ENCODE assay signal across 8 cellular contexts in genomic region chr12:92142251-92142896, GRCh38. TPM values are rescaled to one million over a fixed set of nuclear protein-coding genes. Genes with fewer than 3 reads are reported as not detected.
DNase-seq lines count a peak whose midpoint lies in the region; ATAC-seq, FAIRE-seq and TF ChIP-seq lines count a peak whose summit lies in the region.

No MANE protein-coding gene starts in this region.

- H3K9ac ChIP-seq in K562 (ENCODE audit: insufficient read depth in 1 of 2, low read depth in 2 of 2, low read length in 2 of 2) = peak overlapping the region in 1 of 2 experiments; percentile 82; a peak in 2 of 4 replicates

- TF ChIP-seq CTCF in K562 (IDR thresholded peaks at IDR 0.05 in 2 of 3, conservative IDR thresholded peaks at IDR 0.05 in 1 of 3; ENCODE audit: insufficient read depth in 2 of 3, low read depth in 1 of 3, low read length in 3 of 3) = no peak

- H3K4me1 ChIP-seq in K562 (replicated peaks in 1 of 2; ENCODE audit: control insufficient read depth in 2 of 2, insufficient read depth in 2 of 2, low read length in 2 of 2) (peaks cover 14 to 16% of the 10 kb centered on the region in 2 experiments; a peak in 4 of 5 replicates), mononuclear cell (ENCODE audit: insufficient read depth, low read length) (peaks cover 24% of the 10 kb centered on the region)

- no TSS peak for BruUV-seq in K562 (replicated peaks; lab: Mats Ljungman, UMichigan)

- DNase-seq in stimulated activated naive CD8-positive, alpha-beta T cell treated with anti-CD3 and anti-CD28 coated beads, Interleukin-15, Interleukin-2, amounts not matched to agents 100 U/mL and 50 U/mL, for 24 hours = no peak
- DNase-seq in K562 (ENCODE audit: extremely low read depth in 1 of 4, low spot score in 3 of 4) (no peak), T-helper 9 cell (no peak), NCI-H2029 treated with DMSO at 0.1 percent for 48 hours (lab: John Stamatoyannopoulos, UW) (no peak), NCI-H526 (lab: John Stamatoyannopoulos, UW) (no peak), NCI-H1694 treated with DMSO at 0.1 percent for 48 hours (lab: John Stamatoyannopoulos, UW) (no peak)

- H3K9me3 ChIP-seq in K562 (replicated peaks; ENCODE audit: control insufficient read depth, insufficient read depth, low read depth, low read length) (no peaks in the 10 kb centered on the region), mononuclear cell (ENCODE audit: low read depth, low read length) (no peaks in the 10 kb centered on the region)

- peaks cover 41% of the 10 kb centered on the region for H4K20me1 ChIP-seq in K562 (replicated peaks; ENCODE audit: control insufficient read depth, insufficient read depth, low read length)

- ATAC-seq in stimulated activated naive CD8-positive, alpha-beta T cell treated with anti-CD3 and anti-CD28 coated beads, Interleukin-15, Interleukin-2, amounts not matched to agents 100 U/mL and 50 U/mL, for 24 hours = no peak
- no peak for ATAC-seq in K562

- no peak for TF ChIP-seq EP300 in K562 (IDR thresholded peaks at IDR 0.05; ENCODE audit: low read length)

- no peaks in the 10 kb centered on the region for H3K27me3 Mint-ChIP-seq in stimulated activated naive CD8-positive, alpha-beta T cell treated with anti-CD3 and anti-CD28 coated beads, Interleukin-15, Interleukin-2, amounts not matched to agents 100 ng/mL and 50 ng/mL, for 24 hours

- 34% methylated on average over 5 of the region's 5 CpGs for WGBS in K562 (ENCODE audit: insufficient coverage, low coverage, missing lambda C conversion rate)

- H3K36me3 Mint-ChIP-seq in stimulated activated naive CD8-positive, alpha-beta T cell treated with anti-CD3 and anti-CD28 coated beads, Interleukin-15, Interleukin-2, amounts not matched to agents 100 ng/mL and 50 ng/mL, for 24 hours (ENCODE audit: low read depth) = peaks cover 70% of the 10 kb centered on the region

- in situ Hi-C loops in K562 (cut with MboI) = no loop called here

- peak overlapping the region; percentile 93 for H3K27ac Mint-ChIP-seq in stimulated activated naive CD8-positive, alpha-beta T cell treated with anti-CD3 and anti-CD28 coated beads, Interleukin-15, Interleukin-2, amounts not matched to agents 100 ng/mL and 50 ng/mL, for 24 hours

- FAIRE-seq in K562 (lab: Jason Lieb, UNC) = no peak

- H3K27me3 ChIP-seq in K562 (ENCODE audit: control insufficient read depth in 2 of 2, insufficient read depth in 2 of 2, low read length in 2 of 2) = no peaks in the 10 kb centered on the region
- no peaks in the 10 kb centered on the region for H3K27me3 ChIP-seq in mononuclear cell (ENCODE audit: insufficient read depth, low read length)

- CTCF ChIA-PET in K562 (lab: Yijun Ruan, JAX; ENCODE audit: low intra/inter-chr PET ratio) = interaction anchor here (1.3 kb wide), 1 partner anchor 428 kb away, joined by 4 read pairs; no protein-coding TSS in a partner anchor

- H3K27ac ChIP-seq in K562 (ENCODE audit: extremely low read depth, low read depth, low read length) = no peak overlapping the region

- TF ChIP-seq RAD21 in K562 (CRISPR knock-in tag; conservative IDR thresholded peaks at IDR 0.05 in 1 of 2, IDR thresholded peaks at IDR 0.05 in 1 of 2) = no peak

- H3K4me1 Mint-ChIP-seq in stimulated activated naive CD8-positive, alpha-beta T cell treated with anti-CD3 and anti-CD28 coated beads, Interleukin-15, Interleukin-2, amounts not matched to agents 100 ng/mL and 50 ng/mL, for 24 hours (ENCODE audit: low read depth) = peaks cover 34% of the 10 kb centered on the region

- H2AFZ ChIP-seq in K562 (ENCODE audit: low read depth, low read length) = no peak overlapping the region

- H3K4me3 ChIP-seq in K562 (peak overlapping the region; percentile 88), mononuclear cell (ENCODE audit: low read length) (peak overlapping the region; percentile 96)

- POLR2A ChIA-PET in K562 (lab: Yijun Ruan, JAX) = interaction anchor here (3.8 kb wide), 1 partner anchor 19 kb away, joined by 32 read pairs; no protein-coding TSS in a partner anchor

- peak overlapping the region; percentile 70 for H3K4me2 ChIP-seq in K562 (ENCODE audit: insufficient read depth, low read length)

- peak overlapping the region; percentile 100 for H3K4me3 Mint-ChIP-seq in stimulated activated naive CD8-positive, alpha-beta T cell treated with anti-CD3 and anti-CD28 coated beads, Interleukin-15, Interleukin-2, amounts not matched to agents 100 ng/mL and 50 ng/mL, for 24 hours

- peaks cover 96% of the 10 kb centered on the region for H3K79me2 ChIP-seq in K562 (ENCODE audit: control insufficient read depth, insufficient read depth, low read length)

- H3K9me3 Mint-ChIP-seq in stimulated activated naive CD8-positive, alpha-beta T cell treated with anti-CD3 and anti-CD28 coated beads, Interleukin-15, Interleukin-2, amounts not matched to agents 100 ng/mL and 50 ng/mL, for 24 hours = no peaks in the 10 kb centered on the region

- no peaks in the 10 kb centered on the region for H3K9me1 ChIP-seq in K562 (ENCODE audit: control insufficient read depth, insufficient read depth, low read length)

- intact Hi-C loops in K562 (cut with micrococcal nuclease) = loop anchor here (5.0 to 10.0 kb wide), 3 partner anchors 65 to 330 kb away; no protein-coding TSS in a partner anchor

- TF ChIP-seq POLR2A in K562 (conservative IDR thresholded peaks at IDR 0.05) = no peak

- H3K36me3 ChIP-seq in K562 (ENCODE audit: control insufficient read depth, insufficient read depth, low read length) = peaks cover 44% of the 10 kb centered on the region

TF ChIP-seq in K562, 482 proteins besides CTCF, POLR2A, EP300 and RAD21 (continues in another document):
- TF ChIP-seq OTX1 (CRISPR knock-in tag; IDR thresholded peaks at IDR 0.05) (no peak), SLC30A9 (CRISPR knock-in tag; IDR thresholded peaks at IDR 0.05) (no peak), ZNF551 (CRISPR knock-in tag; IDR thresholded peaks at IDR 0.05) (no peak), ZNF57 (CRISPR knock-in tag; IDR thresholded peaks at IDR 0.05) (no peak), MCM5 (IDR thresholded peaks at IDR 0.05; ENCODE audit: low read depth) (no peak), SIX5 (IDR thresholded peaks at IDR 0.05; ENCODE audit: borderline replicate concordance in 1 of 2, insufficient read depth in 1 of 2, low read depth in 1 of 2, low read length in 2 of 2) (no peak), HBP1 (CRISPR knock-in tag; IDR thresholded peaks at IDR 0.05) (no peak), SAFB2 (IDR thresholded peaks at IDR 0.05; ENCODE audit: borderline replicate concordance, low read depth, low read length, severe bottlenecking) (no peak), PBX2 (CRISPR knock-in tag; IDR thresholded peaks at IDR 0.05; ENCODE audit: low read depth) (no peak), PBX2 (tag; conservative IDR thresholded peaks at IDR 0.05; ENCODE audit: low read depth) (no peak), MYC (IDR thresholded peaks at IDR 0.05; ENCODE audit: low read depth, low read length) (no peak), MYC (CRISPR knock-in tag; IDR thresholded peaks at IDR 0.05; ENCODE audit: borderline replicate concordance, low read depth) (no peak), ZKSCAN3 (CRISPR knock-in tag; IDR thresholded peaks at IDR 0.05) (no peak)

RNA-seq across cellular contexts. Expression of gene BTG1, which starts 3.3 kb away (rescaled TPM):
- 25.9 and 32.5 TPM in 2 replicates for total RNA-seq in K562 (2011; cell fraction: chromatin; rRNA removed; ENCODE audit: low replicate concordance)
- total RNA-seq in K562 (2011; cell fraction: nucleolus; rRNA removed) = 9.2 and 10.9 TPM in 2 replicates
- 21.7 and 32.1 TPM in 2 replicates for total RNA-seq in K562 (2011; cell fraction: nucleoplasm; rRNA removed)
- 4.3 and 4.5 TPM in 2 replicates for total RNA-seq in K562 (2014; rRNA removed)
- 8.0 and 9.9 TPM in 2 replicates for total RNA-seq in K562 (2014; rRNA removed; fragmentation: Illumina TruSeq; extraction: Trizol)
- 4.9 and 6.4 TPM in 2 replicates for total RNA-seq in K562 (2015; rRNA removed; fragmentation: Illumina TruSeq; extraction: Trizol)
- total RNA-seq in K562 (2021) = 28.6 and 29.5 TPM in 2 replicates
- 9.0 and 27.0 TPM in 2 replicates for polyA plus RNA-seq in K562 (2011; rRNA removed)
- polyA plus RNA-seq in K562 (2011; cell fraction: cytosol; rRNA removed) = 7.9 and 16.8 TPM in 2 replicates
- polyA plus RNA-seq in K562 (2011; cell fraction: nucleus; rRNA removed) = 10.7 and 29.8 TPM in 2 replicates
- 15.3 and 42.8 TPM in 2 replicates for polyA plus RNA-seq in K562 (2012)
- 7.5 and 12.8 TPM in 2 replicates for polyA plus RNA-seq in K562 (2014; fragmentation: Illumina TruSeq; extraction: Trizol)
- 1 to 10 TPM; 3.7 to 4.3 TPM for polyA plus RNA-seq in K562 (2014; fragmentation: Nextera tagmentation; extraction: Ambion mirVana)
- 7.1 and 7.4 TPM in 2 replicates for polyA plus RNA-seq in K562 (2014; rRNA removed)
- 17.2 and 33.9 TPM in 2 replicates for polyA minus RNA-seq in K562 (2011; rRNA and poly(A)+ RNA removed)
- 13.6 and 28.9 TPM in 2 replicates for polyA minus RNA-seq in K562 (2011; cell fraction: cytosol; rRNA and poly(A)+ RNA removed)
- polyA minus RNA-seq in K562 (2011; cell fraction: nucleus; rRNA and poly(A)+ RNA removed) = 11.0 and 40.8 TPM in 2 replicates
- total RNA-seq in mononuclear cell = 539 TPM

Comparison
In these comparisons a context has a peak if more than half of its experiments do, and no peak if none do; other contexts are left out.
1. RNA of gene BTG1, which starts 3.3 kb away (total RNA-seq): 539 TPM in mononuclear cell (single experiment); 4.3 to 32.5 TPM in K562; every median in the first group is over 10 times any median in the second.